In the genomic region with DNA sequence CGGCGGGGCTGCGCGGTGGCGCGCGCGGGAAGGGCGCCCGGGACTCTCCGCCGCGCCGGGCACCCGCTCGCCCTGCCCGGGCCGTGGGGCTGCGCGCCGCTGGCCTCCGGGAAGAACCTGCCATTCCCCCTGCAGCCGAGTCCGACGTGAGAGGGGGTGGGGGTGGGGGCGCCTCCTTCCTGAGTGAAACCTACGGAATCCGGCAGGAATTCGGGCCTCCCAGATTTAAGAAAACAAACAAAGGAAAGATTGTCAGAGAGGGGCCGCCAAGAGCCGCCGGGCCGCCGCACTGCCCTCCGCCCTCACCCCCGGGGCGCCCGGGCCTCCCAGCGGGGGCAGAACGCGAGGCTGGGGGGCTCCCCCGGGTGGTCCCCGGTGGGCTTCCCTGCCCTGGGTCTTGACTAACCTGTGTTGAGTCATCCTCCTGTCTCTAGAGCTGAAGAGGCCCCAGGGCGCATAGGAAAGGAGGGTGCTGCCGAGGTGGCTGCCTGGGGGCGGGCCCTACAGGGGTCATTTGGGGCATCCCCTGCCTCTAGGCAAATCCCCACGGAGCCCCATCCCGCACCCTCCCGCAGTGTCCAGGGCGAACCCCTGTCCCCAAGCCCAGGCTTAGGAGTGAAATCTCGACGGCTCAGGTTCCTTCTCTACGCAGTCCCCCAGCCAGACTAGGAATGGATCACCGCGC, we compare ENCODE assay signal across 9 cellular contexts.
DNase-seq lines count a peak whose midpoint lies in the region; ATAC-seq and TF ChIP-seq lines count a peak whose summit lies in the region.
"Had no signal": no experiment of that assay in that cellular context is flagged by ENCODE, and none has a peak within 500 bp of the region (broad histone marks: within the 10 kb centered on the region; RNA-seq: fewer than 3 reads in every experiment).

No MANE protein-coding gene starts in this region.

- ATAC-seq in GM18511 (IDR thresholded peaks at IDR 0.05; ENCODE audit: unreplicated experiment), result no peak
- ATAC-seq in GM18870 (IDR thresholded peaks at IDR 0.05; ENCODE audit: unreplicated experiment), result no peak

- peaks cover 0 to 34% (median 5%) of the 10 kb centered on the region in 5 donors for H3K27me3 ChIP-seq in subcutaneous abdominal adipose tissue (ENCODE audit: control insufficient read depth in 5 of 5, insufficient read depth in 4 of 5, low read length in 5 of 5)

- no peaks in the 10 kb centered on the region for H3K9me3 ChIP-seq in subcutaneous abdominal adipose tissue (ENCODE audit: control insufficient read depth in 5 of 5, low read length in 5 of 5)

- peaks cover 4 to 30% (median 26%) of the 10 kb centered on the region in 5 donors for H3K4me1 ChIP-seq in subcutaneous abdominal adipose tissue (ENCODE audit: control insufficient read depth in 5 of 5, insufficient read depth in 5 of 5, low read length in 5 of 5)

- POLR2A ChIA-PET in HEK293T (lab: Yijun Ruan, JAX), result no interaction called here

- TF ChIP-seq CTCF in astrocyte of the cerebellum (IDR thresholded peaks at IDR 0.05; ENCODE audit: low read depth, low read length, missing control alignments), result no peak

- CTCF ChIA-PET in HEK293T (lab: Yijun Ruan, JAX), result interaction anchor here (0.7 kb wide), 1 partner anchor 59 kb away, joined by 3 read pairs; no protein-coding TSS in a partner anchor

- H3K27ac ChIP-seq in subcutaneous abdominal adipose tissue (ENCODE audit: low read depth, low read length), result no peak overlapping the region
- H3K27ac ChIP-seq: KMS-11 had no signal

- peak; percentile 69 for DNase-seq in COLO829 (ENCODE audit: low spot score)
- DNase-seq in HEK293T (ENCODE audit: extremely low spot score), result peak; percentile 50
- DNase-seq in astrocyte of the cerebellum (ENCODE audit: low read depth), result no peak
- peak; percentile 32 for DNase-seq in kidney tubule cell (ENCODE audit: low spot score)
- DNase-seq in GM19238 (ENCODE audit: insufficient read length, low spot score), result no peak

- H3K36me3 ChIP-seq in subcutaneous abdominal adipose tissue (ENCODE audit: control insufficient read depth in 5 of 5, insufficient read depth in 5 of 5, low read length in 5 of 5), result no peaks in the 10 kb centered on the region

- H3K9ac ChIP-seq in subcutaneous abdominal adipose tissue (ENCODE audit: low read length in 5 of 5), result peak overlapping the region in 1 of 5 donors; percentile 47
- H3K9ac ChIP-seq: KMS-11 had no signal

- H3K4me3 ChIP-seq in astrocyte of the cerebellum (ENCODE audit: low read depth, low read length), result peak overlapping the region; percentile 22
- H3K4me3 ChIP-seq in subcutaneous abdominal adipose tissue (ENCODE audit: low read depth in 1 of 5, low read length in 5 of 5), result peak overlapping the region in 4 of 5 donors; percentile 1 to 50 (median 34)

- in situ Hi-C loops in astrocyte of the cerebellum (cut with HindIII; ENCODE audit: low sequenced_read_pairs), result no loop called here

TF ChIP-seq in HEK293T, 16 proteins besides CTCF, POLR2A, EP300 and RAD21:
- TF ChIP-seq ZNF384 (IDR thresholded peaks at IDR 0.05) (no peak), PKNOX1 (IDR thresholded peaks at IDR 0.05) (no peak), CTBP1 (IDR thresholded peaks at IDR 0.05; ENCODE audit: borderline replicate concordance) (no peak), SUZ12 (IDR thresholded peaks at IDR 0.05) (no peak), FOXA1 (IDR thresholded peaks at IDR 0.05) (no peak)
TF ChIP-seq in HEK293T: peak in this region for 0.

Comparison
In these comparisons a context has a peak if more than half of its experiments do, and no peak if none do; other contexts are left out.
1. DNase-seq: peak in COLO829 (single experiment), HEK293T (single experiment) and kidney tubule cell (single experiment); none in astrocyte of the cerebellum (single experiment) and GM19238 (single experiment).